29 cellular contexts compared by ENCODE assay signal in genomic region chr9:18012170-18012569, GRCh38.
"Had no signal": no experiment of that assay in that cellular context is flagged by ENCODE, and none has a peak within 500 bp of the region (broad histone marks: within the 10 kb centered on the region; RNA-seq: fewer than 3 reads in every experiment).

No MANE protein-coding gene starts in this region.

- H3K9me3 ChIP-seq: neutrophil, psoas muscle, stomach, testis, thyroid gland, transverse colon, upper lobe of left lung, vagina had no signal

- H3K4me3 Mint-ChIP-seq: mesothelial cell of epicardium; naive B cell; natural killer cell; nephron progenitor cell; neural progenitor cell; stimulated activated naive B cell treated with anti-CD40 and anti-IgM and Interleukin-4, amounts not matched to agents 10 μg/mL and 1 μg/mL and 100 μg/mL, for 72 hours had no signal

- ATAC-seq: left lobe of liver; natural killer cell; psoas muscle; sciatic nerve; stimulated activated naive B cell treated with anti-CD40 and anti-IgM and Interleukin-4, amounts not matched to agents 10 μg/mL and 1 μg/mL and 100 μg/mL, for 72 hours; stimulated activated naive CD8-positive, alpha-beta T cell treated with anti-CD3 and anti-CD28 coated beads, Interleukin-15, Interleukin-2, amounts not matched to agents 100 U/mL and 50 U/mL, for 24 hours had no signal

- H3K36me3 ChIP-seq: neural progenitor cell, neutrophil, stomach, thyroid gland, transverse colon, upper lobe of left lung, vagina had no signal

- H3K27ac ChIP-seq: neural progenitor cell, neutrophil, parathyroid adenoma, psoas muscle, skin epidermis, stomach, testis, thyroid gland, transverse colon, upper lobe of left lung, vagina had no signal

- H3K9me3 Mint-ChIP-seq: mesothelial cell of epicardium, nephron progenitor cell, neural progenitor cell had no signal

- H3K4me2 ChIP-seq: neural progenitor cell had no signal

- H3K9ac ChIP-seq: neural progenitor cell, parathyroid adenoma had no signal

- H3K27me3 Mint-ChIP-seq: naive B cell; stimulated activated naive B cell treated with anti-CD40 and anti-IgM and Interleukin-4, amounts not matched to agents 10 μg/mL and 1 μg/mL and 100 μg/mL, for 72 hours had no signal

- H3K79me2 ChIP-seq: parathyroid adenoma had no signal

- H3K4me3 ChIP-seq: lung, neural progenitor cell, psoas muscle, skin epidermis, stomach, testis, thyroid gland, transverse colon, upper lobe of left lung, vagina had no signal

- H3K4me1 Mint-ChIP-seq: mesothelial cell of epicardium; naive B cell; natural killer cell; nephron progenitor cell; neural progenitor cell; stimulated activated naive B cell treated with anti-CD40 and anti-IgM and Interleukin-4, amounts not matched to agents 10 μg/mL and 1 μg/mL and 100 μg/mL, for 72 hours had no signal

- H3K36me3 Mint-ChIP-seq: mesothelial cell of epicardium; naive B cell; natural killer cell; neural progenitor cell; stimulated activated naive B cell treated with anti-CD40 and anti-IgM and Interleukin-4, amounts not matched to agents 10 μg/mL and 1 μg/mL and 100 μg/mL, for 72 hours had no signal

- H2AFZ ChIP-seq: neural progenitor cell, parathyroid adenoma had no signal

- DNase-seq: hippocampal formation; kidney glomerular epithelial cell; left cardiac atrium; mesendoderm; naive B cell; natural killer cell; nephron progenitor cell; occipital lobe; psoas muscle; stimulated activated CD4-positive, alpha-beta T cell treated with anti-CD3 and anti-CD28 coated beads, Interleukin-12 subunit alpha, Interleukin-12 subunit beta, amount 100 ng/mL, for 4 hours; stimulated activated CD4-positive, alpha-beta T cell treated with anti-CD3 and anti-CD28 coated beads, Interleukin-15, amount 100 ng/mL, for 24 hours; stimulated activated CD4-positive, alpha-beta T cell treated with anti-CD3 and anti-CD28 coated beads, Interleukin-2, amount 100 ng/mL, for 24 hours; stimulated activated CD4-positive, alpha-beta T cell treated with anti-CD3 and anti-CD28 coated beads, Interleukin-4, amount 100 ng/mL, for 1 hour; stimulated activated naive B cell treated with anti-CD40 and anti-IgM and Interleukin-4, amounts not matched to agents 10 μg/mL and 1 μg/mL and 100 μg/mL, for 72 hours; stimulated activated naive CD8-positive, alpha-beta T cell treated with anti-CD3 and anti-CD28 coated beads, Interleukin-15, Interleukin-2, amounts not matched to agents 100 U/mL and 50 U/mL, for 24 hours; stomach; testis; thyroid gland; transverse colon; upper lobe of left lung had no signal

- H3K27me3 ChIP-seq: neural progenitor cell, neutrophil, stomach, testis, thyroid gland, transverse colon, upper lobe of left lung, vagina had no signal

- H3K4me1 ChIP-seq: neural progenitor cell, parathyroid adenoma, psoas muscle, stomach, testis, thyroid gland, upper lobe of left lung, vagina had no signal
